Comparison of ENCODE assay signal across 8 cellular contexts in genomic region chr7:10889266-10889898, GRCh38.
DNase-seq lines count a peak whose midpoint lies in the region; ATAC-seq, FAIRE-seq and TF ChIP-seq lines count a peak whose summit lies in the region.

No MANE protein-coding gene starts in this region.

- H3K4me3 ChIP-seq in DND-41 (ENCODE audit: low read depth in 1 of 2, low read length in 2 of 2): no peak overlapping the region
- no peak overlapping the region for H3K4me3 ChIP-seq in esophagus muscularis mucosa

- H3K9me3 Mint-ChIP-seq in activated CD4-positive, alpha-beta memory T cell treated with anti-CD3 and anti-CD28 coated beads, Interleukin-2, amount 10 ng/mL, durations not matched to agents 7 days and 5 days: no peaks in the 10 kb centered on the region
- no peaks in the 10 kb centered on the region for H3K9me3 Mint-ChIP-seq in nephron

- no peaks in the 10 kb centered on the region for H3K79me2 ChIP-seq in DND-41 (ENCODE audit: insufficient read depth, low read length)

- H3K36me3 Mint-ChIP-seq in activated CD4-positive, alpha-beta memory T cell treated with anti-CD3 and anti-CD28 coated beads, Interleukin-2, amount 10 ng/mL, durations not matched to agents 7 days and 5 days (ENCODE audit: low read depth): no peaks in the 10 kb centered on the region
- H3K36me3 Mint-ChIP-seq in nephron (ENCODE audit: low read depth): no peaks in the 10 kb centered on the region

- no peak for FAIRE-seq in urothelium cell line (lab: Jason Lieb, UNC)

- no peak overlapping the region for H3K4me3 Mint-ChIP-seq in activated CD4-positive, alpha-beta memory T cell treated with anti-CD3 and anti-CD28 coated beads, Interleukin-2, amount 10 ng/mL, durations not matched to agents 7 days and 5 days
- no peak overlapping the region for H3K4me3 Mint-ChIP-seq in nephron

- H3K9me3 ChIP-seq in DND-41 (ENCODE audit: insufficient read depth, low read length, severe bottlenecking) (no peaks in the 10 kb centered on the region), esophagus muscularis mucosa (no peaks in the 10 kb centered on the region)

- no peaks in the 10 kb centered on the region for H4K20me1 ChIP-seq in DND-41 (ENCODE audit: insufficient read depth, low read length)

- H2AFZ ChIP-seq in DND-41 (ENCODE audit: low read depth, low read length): peak overlapping the region; percentile 64; the same call in 1 of the 2 replicates

- peaks cover 12% of the 10 kb centered on the region for H3K4me1 Mint-ChIP-seq in activated CD4-positive, alpha-beta memory T cell treated with anti-CD3 and anti-CD28 coated beads, Interleukin-2, amount 10 ng/mL, durations not matched to agents 7 days and 5 days
- no peaks in the 10 kb centered on the region for H3K4me1 Mint-ChIP-seq in nephron

- H3K36me3 ChIP-seq in DND-41 (ENCODE audit: insufficient read depth, low read length) (no peaks in the 10 kb centered on the region), esophagus muscularis mucosa (no peaks in the 10 kb centered on the region)

- H3K9ac ChIP-seq in DND-41 (ENCODE audit: low read depth, low read length): no peak overlapping the region

- no peak overlapping the region for H3K27ac ChIP-seq in DND-41 (ENCODE audit: low read length)
- H3K27ac ChIP-seq in esophagus muscularis mucosa (replicated peaks in 1 of 4): no peak overlapping the region

- H3K27me3 ChIP-seq in DND-41 (ENCODE audit: insufficient read depth, low read length, poor library complexity) (no peaks in the 10 kb centered on the region), esophagus muscularis mucosa (no peaks in the 10 kb centered on the region)

- WGBS in esophagus muscularis mucosa: 69% methylated on average over 10 of the region's 10 CpGs

- H3K4me1 ChIP-seq in DND-41 (ENCODE audit: insufficient read depth, low read length): peaks cover 6% of the 10 kb centered on the region
- H3K4me1 ChIP-seq in esophagus muscularis mucosa: peaks cover 0 to 3% (median 1%) of the 10 kb centered on the region in 4 donors

- H3K27me3 Mint-ChIP-seq in activated CD4-positive, alpha-beta memory T cell treated with anti-CD3 and anti-CD28 coated beads, Interleukin-2, amount 10 ng/mL, durations not matched to agents 7 days and 5 days: peaks cover 2% of the 10 kb centered on the region
- no peaks in the 10 kb centered on the region for H3K27me3 Mint-ChIP-seq in nephron (ENCODE audit: low read depth)

- intact Hi-C loops in esophagus muscularis mucosa (cut with DNase I): no loop called here

- H3K27ac Mint-ChIP-seq in activated CD4-positive, alpha-beta memory T cell treated with anti-CD3 and anti-CD28 coated beads, Interleukin-2, amount 10 ng/mL, durations not matched to agents 7 days and 5 days: peak overlapping the region; percentile 0
- H3K27ac Mint-ChIP-seq in nephron: no peak overlapping the region

- TF ChIP-seq POLR2A in esophagus muscularis mucosa (IDR thresholded peaks at IDR 0.05; ENCODE audit: low read depth): no peak

- DNase-seq in DND-41 (peak; percentile 42), GM20000 (ENCODE audit: low spot score) (peak; percentile 62), NCI-H524 (lab: John Stamatoyannopoulos, UW) (peak; percentile 89 to 96), esophagus muscularis mucosa (ENCODE audit: extremely low spot score) (no peak), urothelium cell line (ENCODE audit: low spot score) (peak; percentile 60)
- DNase-seq in activated CD4-positive, alpha-beta memory T cell treated with anti-CD3 and anti-CD28 coated beads, Interleukin-2, amount 10 ng/mL, durations not matched to agents 7 days and 5 days: peak; percentile 54

- H3K4me2 ChIP-seq in DND-41 (ENCODE audit: insufficient read depth, low read length): no peak overlapping the region

- TF ChIP-seq CTCF in DND-41 (IDR thresholded peaks at IDR 0.05; ENCODE audit: borderline replicate concordance, extremely low read depth, low read length, poor library complexity, severe bottlenecking): peak; percentile 83
- peak; percentile 87 for TF ChIP-seq CTCF in GM20000 (IDR thresholded peaks at IDR 0.05; ENCODE audit: extremely low read depth, missing control alignments)
- peak; percentile 46 to 75 (median 54) for TF ChIP-seq CTCF in esophagus muscularis mucosa (IDR thresholded peaks at IDR 0.05)
- peak; percentile 76 to 81 (median 78) for TF ChIP-seq CTCF in nephron (IDR thresholded peaks at IDR 0.05; ENCODE audit: unreplicated experiment in 3 of 3)

- ATAC-seq in DND-41 (ENCODE audit: insufficient read depth, low read depth) (peak; percentile 81), HG03520 (IDR thresholded peaks at IDR 0.05; ENCODE audit: unreplicated experiment) (peak; percentile 94)

- no peak for TF ChIP-seq EP300 in esophagus muscularis mucosa (IDR thresholded peaks at IDR 0.05)

- POLR2A ChIA-PET in activated CD4-positive, alpha-beta memory T cell treated with anti-CD3 and anti-CD28 coated beads, Interleukin-2, amount 10 ng/mL, durations not matched to agents 7 days and 5 days (lab: Charles Lee): interaction anchor here (1.1 kb wide), 1 partner anchor 50 kb away, joined by 3 read pairs; a partner anchor contains a TSS

- CTCF ChIA-PET in activated CD4-positive, alpha-beta memory T cell treated with anti-CD3 and anti-CD28 coated beads, Interleukin-2, amount 10 ng/mL, durations not matched to agents 7 days and 5 days (lab: Charles Lee): interaction anchor here (0.6 to 1.9 kb wide), 10 partner anchors 8 to 957 kb away, joined by 3 to 7 read pairs (median 4); no protein-coding TSS in a partner anchor
